1 cellular context compared by ENCODE assay signal in the genomic region with DNA sequence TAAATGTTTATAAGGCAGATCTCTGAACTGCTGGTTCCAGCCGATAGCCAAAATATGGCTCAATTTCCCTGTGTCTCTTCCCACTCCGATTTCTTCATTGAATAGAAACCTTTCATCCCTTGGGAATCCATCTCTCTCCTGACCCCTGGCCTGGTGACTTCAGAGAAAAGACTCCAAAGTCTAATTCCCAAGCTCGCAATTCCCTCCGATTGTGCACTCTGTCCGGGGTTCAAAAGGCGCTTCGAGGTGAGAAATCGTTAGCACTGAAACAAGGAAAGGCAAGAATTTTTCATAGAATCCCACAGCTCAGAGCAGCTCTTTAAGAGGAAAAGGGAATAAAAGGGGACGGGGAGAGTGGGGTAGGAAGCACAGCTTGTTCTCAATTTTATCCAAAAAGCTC.
A peak's percentile ranks its signal among the peaks of the same experiment; 100 is the strongest.
TF ChIP-seq lines count a peak whose summit lies in the region.

No MANE protein-coding gene starts in this region.

TF ChIP-seq in HepG2, 621 proteins besides CTCF, POLR2A, EP300 and RAD21 (continued from another document):
- TF ChIP-seq, protein P1, sequence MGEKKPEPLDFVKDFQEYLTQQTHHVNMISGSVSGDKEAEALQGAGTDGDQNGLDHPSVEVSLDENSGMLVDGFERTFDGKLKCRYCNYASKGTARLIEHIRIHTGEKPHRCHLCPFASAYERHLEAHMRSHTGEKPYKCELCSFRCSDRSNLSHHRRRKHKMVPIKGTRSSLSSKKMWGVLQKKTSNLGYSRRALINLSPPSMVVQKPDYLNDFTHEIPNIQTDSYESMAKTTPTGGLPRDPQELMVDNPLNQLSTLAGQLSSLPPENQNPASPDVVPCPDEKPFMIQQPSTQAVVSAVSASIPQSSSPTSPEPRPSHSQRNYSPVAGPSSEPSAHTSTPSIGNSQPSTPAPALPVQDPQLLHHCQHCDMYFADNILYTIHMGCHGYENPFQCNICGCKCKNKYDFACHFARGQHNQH (CRISPR knock-in tag; IDR thresholded peaks at IDR 0.05) = 0 out of 2 replicates have a peak, but pooled peaks have one; percentile 28
- TF ChIP-seq ZFP36L2 (CRISPR knock-in tag; IDR thresholded peaks at IDR 0.05) (no peak), RCOR2 (CRISPR knock-in tag; IDR thresholded peaks at IDR 0.05) (0 out of 2 replicates have a peak, but pooled peaks have one; percentile 61), ZNF205 (CRISPR knock-in tag; IDR thresholded peaks at IDR 0.05) (0 out of 2 replicates have a peak, but pooled peaks have one; percentile 47), SOX5 (CRISPR knock-in tag; IDR thresholded peaks at IDR 0.05; ENCODE audit: borderline replicate concordance) (0 out of 2 replicates have a peak, but pooled peaks have one; percentile 9), TRIM24 (CRISPR knock-in tag; IDR thresholded peaks at IDR 0.05) (0 out of 2 replicates have a peak, but pooled peaks have one; percentile 27), ASH2L (IDR thresholded peaks at IDR 0.05; ENCODE audit: insufficient read length, low read depth, low read length) (peak; percentile 69), ZMYM2 (CRISPR knock-in tag; IDR thresholded peaks at IDR 0.05) (peak; percentile 81), HMG20A (CRISPR knock-in tag; IDR thresholded peaks at IDR 0.05; ENCODE audit: borderline replicate concordance) (0 out of 2 replicates have a peak, but pooled peaks have one; percentile 18), CHD4 (IDR thresholded peaks at IDR 0.05; ENCODE audit: borderline replicate concordance, low read length) (no peak)
- TF ChIP-seq, protein P2, sequence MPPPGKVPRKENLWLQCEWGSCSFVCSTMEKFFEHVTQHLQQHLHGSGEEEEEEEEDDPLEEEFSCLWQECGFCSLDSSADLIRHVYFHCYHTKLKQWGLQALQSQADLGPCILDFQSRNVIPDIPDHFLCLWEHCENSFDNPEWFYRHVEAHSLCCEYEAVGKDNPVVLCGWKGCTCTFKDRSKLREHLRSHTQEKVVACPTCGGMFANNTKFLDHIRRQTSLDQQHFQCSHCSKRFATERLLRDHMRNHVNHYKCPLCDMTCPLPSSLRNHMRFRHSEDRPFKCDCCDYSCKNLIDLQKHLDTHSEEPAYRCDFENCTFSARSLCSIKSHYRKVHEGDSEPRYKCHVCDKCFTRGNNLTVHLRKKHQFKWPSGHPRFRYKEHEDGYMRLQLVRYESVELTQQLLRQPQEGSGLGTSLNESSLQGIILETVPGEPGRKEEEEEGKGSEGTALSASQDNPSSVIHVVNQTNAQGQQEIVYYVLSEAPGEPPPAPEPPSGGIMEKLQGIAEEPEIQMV (CRISPR knock-in tag; IDR thresholded peaks at IDR 0.05; ENCODE audit: low read depth) = no peak
TF ChIP-seq in HepG2: peak in this region for 47.
